Comparison of ENCODE assay signal across 21 cellular contexts in genomic region chr13:19207413-19207812, GRCh38. TPM values are rescaled to one million over a fixed set of nuclear protein-coding genes. Genes with fewer than 3 reads are reported as not detected.
"Had no signal": no experiment of that assay in that cellular context is flagged by ENCODE, and none has a peak within 500 bp of the region (broad histone marks: within the 10 kb centered on the region; RNA-seq: fewer than 3 reads in every experiment).

No MANE protein-coding gene starts in this region.

RNA-seq across cellular contexts. Expression of gene TUBA3C, which starts 25.8 kb away (rescaled TPM):
- total RNA-seq: activated naive CD4-positive, alpha-beta T cell treated with anti-CD3 and anti-CD28 coated beads for 36 hours; activated naive CD4-positive, alpha-beta T cell treated with anti-CD3 and anti-CD28 coated beads, Interleukin-2, amount 50 U/mL, for 72 hours; activated naive CD8-positive, alpha-beta T cell treated with anti-CD3 and anti-CD28 coated beads for 36 hours; activated naive CD8-positive, alpha-beta T cell treated with anti-CD3 and anti-CD28 coated beads, Interleukin-2, amount 10 ng/mL, durations not matched to agents 7 days and 5 days; activated T-cell treated with anti-CD3 and anti-CD28 coated beads, Interleukin-2, amount 50 U/mL, for 4 hours; activated T-cell treated with anti-CD3 and anti-CD28 coated beads, Interleukin-2, amount 50 U/mL, for 72 hours; activated T-helper 1 cell treated with anti-CD3 and anti-CD28 coated beads, Interleukin-12 subunit alpha, Interleukin-12 subunit beta, Interleukin-2, Interleukin-4 antibody, amounts not matched to agents 30 ng/mL and 10 ng/mL and 1 ng/mL, durations not matched to agents 14 hours and 24 hours and 36 hours; activated T-helper 17 cell treated with anti-CD3 and anti-CD28 coated beads, Interleukin-2, amount 50 U/mL, for 72 hours; activated T-helper 2 cell treated with anti-CD3 and anti-CD28 coated beads, Interferon-gamma antibody, Interleukin-2, Interleukin-4, amounts not matched to agents 10 μg/mL and 5 μg/mL and 100 μg/mL, durations not matched to agents 14 hours and 24 hours and 36 hours; adrenal gland; aorta; ascending aorta; astrocyte; body of pancreas; breast epithelium; bronchial epithelial cell; cardiac muscle cell; cardiac septum; cerebellum; chondrocyte had no signal
- polyA plus RNA-seq: adipose tissue, adrenal gland, aorta, cardiac muscle cell had no signal
